Comparison of ENCODE assay signal across 1 cellular context in the genomic region with DNA sequence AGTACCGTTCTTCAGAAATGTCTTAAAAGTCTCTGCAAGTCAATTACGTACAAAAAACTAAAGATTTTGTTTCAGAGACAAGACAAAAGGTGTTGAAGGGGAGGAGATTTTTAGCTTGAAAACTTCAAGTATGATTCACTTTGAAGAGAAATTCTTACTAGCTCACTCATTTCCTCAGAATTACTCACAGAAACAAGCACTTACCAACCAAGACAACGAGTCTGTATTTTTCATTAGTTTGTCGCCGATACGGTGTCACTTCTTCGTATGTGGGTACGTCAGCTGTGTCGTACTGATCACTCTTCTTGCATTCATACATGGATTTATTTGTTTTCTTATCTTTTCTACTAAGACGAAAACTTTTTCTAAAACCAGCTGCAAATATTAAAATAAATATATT.
A peak's percentile ranks its signal among the peaks of the same experiment; 100 is the strongest.
TF ChIP-seq lines count a peak whose summit lies in the region.

No MANE protein-coding gene starts in this region.

TF ChIP-seq in HCT116, 20 proteins besides CTCF, POLR2A, EP300 and RAD21 (continued from another document):
- TF ChIP-seq ATF3 (IDR thresholded peaks at IDR 0.05), result no peak
- TF ChIP-seq FOSL1 (IDR thresholded peaks at IDR 0.05; ENCODE audit: low read depth), result peak; percentile 89
- TF ChIP-seq POLR2AphosphoS5 (IDR thresholded peaks at IDR 0.05; ENCODE audit: low read depth, low read length), result peak; percentile 51
- TF ChIP-seq CEBPB (IDR thresholded peaks at IDR 0.05; ENCODE audit: low read depth), result peak; percentile 35; the same call in 1 of the 2 replicates
- peak; percentile 76; the same call in 1 of the 2 replicates for TF ChIP-seq CBX3 (IDR thresholded peaks at IDR 0.05; ENCODE audit: low read depth)
- peak; percentile 72; the same call in 1 of the 2 replicates for TF ChIP-seq SRF (IDR thresholded peaks at IDR 0.05; ENCODE audit: low read depth)
- no peak for TF ChIP-seq ZNF274 (IDR thresholded peaks at IDR 0.05; ENCODE audit: low read depth, low read length)
- peak; percentile 90 for TF ChIP-seq SP1 (IDR thresholded peaks at IDR 0.05; ENCODE audit: low read depth)
- TF ChIP-seq EGR1 (IDR thresholded peaks at IDR 0.05; ENCODE audit: low read depth), result no peak
